1 cellular context compared by ENCODE assay signal in the genomic region with DNA sequence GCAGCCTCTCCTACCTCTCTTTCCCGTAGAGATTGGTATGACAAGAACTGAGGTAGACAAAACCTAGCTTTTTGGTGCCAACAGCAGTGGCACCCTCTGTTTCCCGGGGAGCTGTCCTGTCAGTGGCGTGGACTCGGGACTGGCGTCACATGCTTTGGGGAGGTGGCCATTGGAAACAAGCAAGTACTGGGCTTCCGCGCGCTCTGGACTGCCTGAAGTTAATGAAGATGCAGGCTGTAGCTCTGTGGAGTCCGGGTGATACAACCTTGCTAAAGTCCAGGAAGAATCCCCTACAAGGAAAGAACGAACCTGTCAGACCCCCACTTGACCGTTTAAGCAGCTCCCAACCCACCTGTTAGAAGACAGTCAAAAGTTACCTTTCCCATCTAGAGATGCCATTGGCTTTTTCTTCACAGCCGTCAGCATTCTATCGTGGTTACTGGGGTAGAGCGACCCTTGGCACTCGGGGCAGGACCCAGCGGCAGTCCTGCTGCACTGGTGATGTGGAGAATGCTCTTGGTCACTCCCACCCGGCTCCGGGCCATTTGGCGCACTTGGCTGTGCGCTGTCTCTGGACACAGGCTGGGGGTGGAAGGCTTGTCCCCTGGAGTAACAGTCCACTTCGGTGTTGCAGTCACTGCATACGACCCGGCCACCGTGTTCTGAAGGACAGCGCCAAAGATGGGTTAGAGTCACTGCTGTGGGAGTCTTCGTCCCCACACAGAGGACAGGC.
TF ChIP-seq lines count a peak whose summit lies in the region.

No MANE protein-coding gene starts in this region.

TF ChIP-seq in GM12878, 131 proteins besides CTCF, POLR2A, EP300 and RAD21:
- TF ChIP-seq CEBPB (IDR thresholded peaks at IDR 0.05; ENCODE audit: borderline replicate concordance in 1 of 2, low read depth in 2 of 2, low read length in 2 of 2) (no peak), RFX5 (IDR thresholded peaks at IDR 0.05; ENCODE audit: low read depth, low read length) (no peak), HDAC6 (IDR thresholded peaks at IDR 0.05; ENCODE audit: unreplicated experiment) (no peak), SMARCA5 (IDR thresholded peaks at IDR 0.05) (no peak), RAD51 (IDR thresholded peaks at IDR 0.05) (no peak), YY1 (IDR thresholded peaks at IDR 0.05; ENCODE audit: low read depth, low read length) (no peak), EGR1 (IDR thresholded peaks at IDR 0.05; ENCODE audit: borderline replicate concordance in 1 of 2, low read depth in 2 of 2, low read length in 2 of 2) (no peak), WRNIP1 (IDR thresholded peaks at IDR 0.05; ENCODE audit: borderline replicate concordance, low read depth, low read length) (no peak), FOXM1 (IDR thresholded peaks at IDR 0.05; ENCODE audit: low read depth, low read length) (no peak)
- TF ChIP-seq, protein P1, sequence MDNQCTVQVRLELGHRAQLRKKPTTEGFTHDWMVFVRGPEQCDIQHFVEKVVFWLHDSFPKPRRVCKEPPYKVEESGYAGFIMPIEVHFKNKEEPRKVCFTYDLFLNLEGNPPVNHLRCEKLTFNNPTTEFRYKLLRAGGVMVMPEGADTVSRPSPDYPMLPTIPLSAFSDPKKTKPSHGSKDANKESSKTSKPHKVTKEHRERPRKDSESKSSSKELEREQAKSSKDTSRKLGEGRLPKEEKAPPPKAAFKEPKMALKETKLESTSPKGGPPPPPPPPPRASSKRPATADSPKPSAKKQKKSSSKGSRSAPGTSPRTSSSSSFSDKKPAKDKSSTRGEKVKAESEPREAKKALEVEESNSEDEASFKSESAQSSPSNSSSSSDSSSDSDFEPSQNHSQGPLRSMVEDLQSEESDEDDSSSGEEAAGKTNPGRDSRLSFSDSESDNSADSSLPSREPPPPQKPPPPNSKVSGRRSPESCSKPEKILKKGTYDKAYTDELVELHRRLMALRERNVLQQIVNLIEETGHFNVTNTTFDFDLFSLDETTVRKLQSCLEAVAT (IDR thresholded peaks at IDR 0.05): no peak
- TF ChIP-seq, protein P2, sequence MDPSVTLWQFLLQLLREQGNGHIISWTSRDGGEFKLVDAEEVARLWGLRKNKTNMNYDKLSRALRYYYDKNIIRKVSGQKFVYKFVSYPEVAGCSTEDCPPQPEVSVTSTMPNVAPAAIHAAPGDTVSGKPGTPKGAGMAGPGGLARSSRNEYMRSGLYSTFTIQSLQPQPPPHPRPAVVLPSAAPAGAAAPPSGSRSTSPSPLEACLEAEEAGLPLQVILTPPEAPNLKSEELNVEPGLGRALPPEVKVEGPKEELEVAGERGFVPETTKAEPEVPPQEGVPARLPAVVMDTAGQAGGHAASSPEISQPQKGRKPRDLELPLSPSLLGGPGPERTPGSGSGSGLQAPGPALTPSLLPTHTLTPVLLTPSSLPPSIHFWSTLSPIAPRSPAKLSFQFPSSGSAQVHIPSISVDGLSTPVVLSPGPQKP (IDR thresholded peaks at IDR 0.05; ENCODE audit: low read depth, low read length): no peak
